Comparison of ENCODE assay signal across 8 cellular contexts in genomic region chr12:58443273-58443980, GRCh38.
DNase-seq lines count a peak whose midpoint lies in the region; ATAC-seq, FAIRE-seq and TF ChIP-seq lines count a peak whose summit lies in the region.

No MANE protein-coding gene starts in this region.

- no peak overlapping the region for H4K5ac ChIP-seq in IMR-90 (ENCODE audit: low read depth, low read length)

- no peaks in the 10 kb centered on the region for H3K4me1 Mint-ChIP-seq in neural progenitor cell

- H2AK9ac ChIP-seq in IMR-90 (replicated peaks; ENCODE audit: low read depth, low read length, poor library complexity) = no peak overlapping the region

- no peak overlapping the region for H3K23ac ChIP-seq in IMR-90 (ENCODE audit: low read depth, low read length)

- H3K9me3 Mint-ChIP-seq in neural progenitor cell = no peaks in the 10 kb centered on the region

- H3K4me2 ChIP-seq in IMR-90 (ENCODE audit: low read depth, low read length) (no peak overlapping the region), neural progenitor cell (no peak overlapping the region)

- no peak overlapping the region for H4K8ac ChIP-seq in IMR-90 (ENCODE audit: low read depth in 2 of 2, low read length in 2 of 2)

- H3K9me1 ChIP-seq in IMR-90 (ENCODE audit: insufficient read depth, low read length) = no peaks in the 10 kb centered on the region

- no peak overlapping the region for H3K27ac ChIP-seq in IMR-90 (ENCODE audit: insufficient read depth, low read length)
- no peak overlapping the region for H3K27ac ChIP-seq in neural progenitor cell

- H3K18ac ChIP-seq in IMR-90 (ENCODE audit: low read depth, low read length) = no peak overlapping the region

- TF ChIP-seq CTCF in IMR-90 (conservative IDR thresholded peaks at IDR 0.05; ENCODE audit: low read depth, low read length) (peak; percentile 44), bronchial epithelial cell (IDR thresholded peaks at IDR 0.05; ENCODE audit: insufficient read depth, low read length, severe bottlenecking) (peak; percentile 64), neural progenitor cell (IDR thresholded peaks at IDR 0.05) (peak; percentile 62)

- H3K36me3 Mint-ChIP-seq in neural progenitor cell = no peaks in the 10 kb centered on the region

- no peak overlapping the region for H2AK5ac ChIP-seq in IMR-90 (ENCODE audit: low read depth, low read length)

- H2AFZ ChIP-seq in IMR-90 (replicated peaks; ENCODE audit: low read length, poor library complexity) = no peak overlapping the region
- H2AFZ ChIP-seq in neural progenitor cell (replicated peaks) = no peak overlapping the region

- H3K9ac ChIP-seq in IMR-90 (ENCODE audit: low read depth, low read length) = no peak overlapping the region
- no peak overlapping the region for H3K9ac ChIP-seq in neural progenitor cell

- H2BK120ac ChIP-seq in IMR-90 (ENCODE audit: low read depth, low read length) = 0 out of 2 replicates have a peak overlapping the region, but pooled peaks have one; percentile 48

- H3K9me3 ChIP-seq in IMR-90 (ENCODE audit: control insufficient read depth, insufficient read depth, low read length) (no peaks in the 10 kb centered on the region), neural progenitor cell (ENCODE audit: low read depth) (no peaks in the 10 kb centered on the region)

- BruUV-seq in IMR-90 (replicated peaks; lab: Mats Ljungman, UMichigan) = no TSS peak

- H3K27ac Mint-ChIP-seq in neural progenitor cell = no peak overlapping the region

- no peaks in the 10 kb centered on the region for H4K20me1 ChIP-seq in IMR-90 (ENCODE audit: insufficient read depth, low read length)
- H4K20me1 ChIP-seq in neural progenitor cell (ENCODE audit: low read depth) = no peaks in the 10 kb centered on the region

- H3K4me1 ChIP-seq in IMR-90 (ENCODE audit: control insufficient read depth, insufficient read depth, low read length) = no peaks in the 10 kb centered on the region
- no peaks in the 10 kb centered on the region for H3K4me1 ChIP-seq in neural progenitor cell

- in situ Hi-C loops in IMR-90 (cut with MboI; ENCODE audit: low sequenced_read_pairs) = no loop called here

- H2BK5ac ChIP-seq in IMR-90 (ENCODE audit: low read depth, low read length, poor library complexity, severe bottlenecking) = no peak overlapping the region

- peak; percentile 35 for DNase-seq in ELF-1 (ENCODE audit: low read depth, low spot score)
- DNase-seq in IMR-90 = peak; percentile 13
- DNase-seq in bronchial epithelial cell (ENCODE audit: low read depth) = peak; percentile 57
- peak; percentile 42 for DNase-seq in neural progenitor cell (ENCODE audit: low spot score)
- no peak for DNase-seq in medulla oblongata (ENCODE audit: extremely low spot score)
- no peak for DNase-seq in AG08396 (ENCODE audit: low spot score)

- POLR2A ChIA-PET in IMR-90 (lab: Charles Lee; ENCODE audit: unreplicated experiment) = no interaction called here

- no peaks in the 10 kb centered on the region for H3K27me3 ChIP-seq in IMR-90 (ENCODE audit: control insufficient read depth, insufficient read depth, low read length)
- no peaks in the 10 kb centered on the region for H3K27me3 ChIP-seq in bronchial epithelial cell (ENCODE audit: control insufficient read depth, insufficient read depth, low read length)
- H3K27me3 ChIP-seq in neural progenitor cell = no peaks in the 10 kb centered on the region

- no peaks in the 10 kb centered on the region for H3K79me1 ChIP-seq in IMR-90 (ENCODE audit: low read depth in 1 of 2, low read length in 2 of 2)

- CTCF ChIA-PET in IMR-90 (lab: Yijun Ruan, JAX) = interaction anchor here (0.6 to 1.4 kb wide), 4 partner anchors 10 to 510 kb away, joined by 3 to 7 read pairs (median 5); no protein-coding TSS in a partner anchor

- peak; percentile 41; the same call in 1 of the 2 replicates for TF ChIP-seq RAD21 in IMR-90 (IDR thresholded peaks at IDR 0.05; ENCODE audit: low read length)

- no peaks in the 10 kb centered on the region for H3F3A ChIP-seq in neural progenitor cell (ENCODE audit: low read depth)

- no peaks in the 10 kb centered on the region for H3K27me3 Mint-ChIP-seq in neural progenitor cell (ENCODE audit: insufficient read depth, low read depth)

- no peak overlapping the region for H4K91ac ChIP-seq in IMR-90 (ENCODE audit: insufficient read depth, low read depth, low read length)

- no peak overlapping the region for H3K56ac ChIP-seq in IMR-90 (ENCODE audit: extremely low read depth, insufficient read depth, low read length)

- no peak overlapping the region for H3K4me3 Mint-ChIP-seq in neural progenitor cell

- no peak for FAIRE-seq in bronchial epithelial cell (lab: Jason Lieb, UNC)

- no peak overlapping the region for H3K14ac ChIP-seq in IMR-90 (replicated peaks; ENCODE audit: low read depth, low read length)

- H3K36me3 ChIP-seq in IMR-90 (ENCODE audit: control insufficient read depth, insufficient read depth, low read length) (no peaks in the 10 kb centered on the region), bronchial epithelial cell (ENCODE audit: control insufficient read depth, insufficient read depth, low read length) (no peaks in the 10 kb centered on the region), neural progenitor cell (no peaks in the 10 kb centered on the region)

- TF ChIP-seq POLR2A in IMR-90 (IDR thresholded peaks at IDR 0.05; ENCODE audit: low read depth, low read length) = no peak

- H3K4ac ChIP-seq in IMR-90 (ENCODE audit: low read depth, low read length) = no peak overlapping the region

- H3K4me3 ChIP-seq in IMR-90 (ENCODE audit: insufficient read depth, low read depth, low read length) (no peak overlapping the region), bronchial epithelial cell (ENCODE audit: low read depth, low read length) (no peak overlapping the region), neural progenitor cell (no peak overlapping the region)

- ATAC-seq in GM21367 (IDR thresholded peaks at IDR 0.05; ENCODE audit: unreplicated experiment) (peak; percentile 86), IMR-90 (ENCODE audit: low read depth) (peak; percentile 37; the same call in 1 of the 2 replicates), GM19452 (IDR thresholded peaks at IDR 0.05; ENCODE audit: unreplicated experiment) (no peak)

- dilution Hi-C loops in IMR-90 (cut with HindIII; ENCODE audit: low sequenced_read_pairs, unreplicated experiment) = no loop called here

- no peak overlapping the region for H2BK15ac ChIP-seq in IMR-90 (ENCODE audit: low read depth, low read length)

- intact Hi-C loops in IMR-90 (cut with micrococcal nuclease) = no loop called here

- no peak overlapping the region for H2BK20ac ChIP-seq in IMR-90 (ENCODE audit: low read depth, low read length)

- H3K79me2 ChIP-seq in neural progenitor cell (ENCODE audit: low read depth) = no peaks in the 10 kb centered on the region

TF ChIP-seq in IMR-90, 13 proteins besides CTCF, POLR2A, EP300 and RAD21:
- no peak for TF ChIP-seq RCOR1 (IDR thresholded peaks at IDR 0.05; ENCODE audit: insufficient replicate concordance, low read length)
- TF ChIP-seq FOS (IDR thresholded peaks at IDR 0.05; ENCODE audit: low read depth, low read length) = no peak
- peak; percentile 52 for TF ChIP-seq SMC3 (IDR thresholded peaks at IDR 0.05; ENCODE audit: low read depth, low read length)
- TF ChIP-seq MXI1 (IDR thresholded peaks at IDR 0.05; ENCODE audit: borderline replicate concordance, low read depth, low read length) = no peak

Comparison
In these comparisons a context has a peak if more than half of its experiments do, and no peak if none do; other contexts are left out.
1. DNase-seq: peak in ELF-1 (single experiment), IMR-90 (single experiment), bronchial epithelial cell (single experiment) and neural progenitor cell (single experiment); none in medulla oblongata (single experiment) and AG08396 (single experiment).
2. Peak in every context shown above with its lines, with median percentiles within 50 percentile points of each other: CTCF ChIP-seq.